8 cellular contexts compared by ENCODE assay signal in the genomic region with DNA sequence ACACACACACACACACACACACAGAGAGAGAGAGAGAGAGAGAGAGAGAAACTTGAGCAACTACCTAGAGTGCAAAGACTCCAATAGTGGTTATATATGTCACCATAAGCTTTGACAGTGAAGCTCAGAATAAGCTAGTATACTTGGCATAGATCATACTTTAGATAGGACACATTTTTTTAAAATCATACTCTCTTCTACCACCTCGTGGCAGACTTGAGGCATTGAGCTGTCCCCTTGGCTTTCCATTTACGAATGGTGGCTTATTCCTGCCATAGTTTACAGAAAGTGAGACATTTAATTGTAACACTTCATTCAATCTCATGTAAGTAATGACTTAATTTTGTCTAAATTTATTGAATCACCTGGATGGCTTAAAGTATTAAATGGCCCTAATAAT.
A peak's percentile ranks its signal among the peaks of the same experiment; 100 is the strongest.
DNase-seq lines count a peak whose midpoint lies in the region; ATAC-seq and TF ChIP-seq lines count a peak whose summit lies in the region.

No MANE protein-coding gene starts in this region.

- H3K27ac Mint-ChIP-seq in neural progenitor cell = no peak overlapping the region

- H3K9me3 ChIP-seq in IMR-90 (ENCODE audit: control insufficient read depth, insufficient read depth, low read length) (no peaks in the 10 kb centered on the region), neural progenitor cell (ENCODE audit: low read depth) (no peaks in the 10 kb centered on the region), uterus (no peaks in the 10 kb centered on the region)

- no peak overlapping the region for H3K27ac ChIP-seq in IMR-90 (ENCODE audit: insufficient read depth, low read length)
- H3K27ac ChIP-seq in neural progenitor cell = no peak overlapping the region
- no peak overlapping the region for H3K27ac ChIP-seq in uterus

- H3K9me3 Mint-ChIP-seq in neural progenitor cell = peaks cover 12% of the 10 kb centered on the region

- H4K91ac ChIP-seq in IMR-90 (ENCODE audit: insufficient read depth, low read depth, low read length) = no peak overlapping the region

- H3K18ac ChIP-seq in IMR-90 (ENCODE audit: low read depth, low read length) = no peak overlapping the region

- CTCF ChIA-PET in IMR-90 (lab: Yijun Ruan, JAX) = interaction anchor here (0.6 to 1.9 kb wide), 9 partner anchors 8 to 315 kb away, joined by 3 to 14 read pairs (median 3); partner anchors contain the start of gene EDNRB

- TF ChIP-seq CTCF in GM10266 (IDR thresholded peaks at IDR 0.05; ENCODE audit: control insufficient read depth, insufficient read depth, low read depth, missing control alignments) (peak; percentile 54), IMR-90 (conservative IDR thresholded peaks at IDR 0.05; ENCODE audit: low read depth, low read length) (peak; percentile 39), astrocyte of the spinal cord (IDR thresholded peaks at IDR 0.05; ENCODE audit: low read depth, low read length) (peak; percentile 35), neural progenitor cell (IDR thresholded peaks at IDR 0.05) (peak; percentile 33), uterus (IDR thresholded peaks at IDR 0.05) (no peak)

- H3K36me3 ChIP-seq in IMR-90 (ENCODE audit: control insufficient read depth, insufficient read depth, low read length) (no peaks in the 10 kb centered on the region), neural progenitor cell (no peaks in the 10 kb centered on the region), uterus (no peaks in the 10 kb centered on the region)

- no peak overlapping the region for H2BK15ac ChIP-seq in IMR-90 (ENCODE audit: low read depth, low read length)

- H3K4ac ChIP-seq in IMR-90 (ENCODE audit: low read depth, low read length) = no peak overlapping the region

- H2BK5ac ChIP-seq in IMR-90 (ENCODE audit: low read depth, low read length, poor library complexity, severe bottlenecking) = no peak overlapping the region

- H3K27me3 ChIP-seq in IMR-90 (ENCODE audit: control insufficient read depth, insufficient read depth, low read length) = no peaks in the 10 kb centered on the region; the same call in 1 of the 2 replicates
- H3K27me3 ChIP-seq in neural progenitor cell = no peaks in the 10 kb centered on the region
- H3K27me3 ChIP-seq in uterus = no peaks in the 10 kb centered on the region

- no peaks in the 10 kb centered on the region for H3K79me1 ChIP-seq in IMR-90 (ENCODE audit: low read depth in 1 of 2, low read length in 2 of 2)

- WGBS in IMR-90 (ENCODE audit: extremely low coverage in 2 of 2, insufficient read length in 1 of 2), 2 experiments = no CpG with 5 or more reads among the region's 2 CpGs

- H2AFZ ChIP-seq in IMR-90 (replicated peaks; ENCODE audit: low read length, poor library complexity) (no peak overlapping the region), neural progenitor cell (replicated peaks) (no peak overlapping the region)

- no peaks in the 10 kb centered on the region for H3K27me3 Mint-ChIP-seq in neural progenitor cell (ENCODE audit: insufficient read depth, low read depth)

- H2AK5ac ChIP-seq in IMR-90 (ENCODE audit: low read depth, low read length) = no peak overlapping the region

- no peak for TF ChIP-seq RAD21 in IMR-90 (IDR thresholded peaks at IDR 0.05; ENCODE audit: low read length)

- peak; percentile 85 for ATAC-seq in GM21390 (IDR thresholded peaks at IDR 0.05; ENCODE audit: unreplicated experiment)
- peak; percentile 85 for ATAC-seq in IMR-90 (ENCODE audit: low read depth)

- H3K23ac ChIP-seq in IMR-90 (ENCODE audit: low read depth, low read length) = no peak overlapping the region

- H3K4me3 ChIP-seq in IMR-90 (ENCODE audit: insufficient read depth, low read depth, low read length) (no peak overlapping the region), astrocyte of the spinal cord (ENCODE audit: low read depth, low read length) (no peak overlapping the region), neural progenitor cell (no peak overlapping the region), uterus (no peak overlapping the region)

- no peak overlapping the region for H2BK120ac ChIP-seq in IMR-90 (ENCODE audit: low read depth, low read length)

- no peak overlapping the region for H3K14ac ChIP-seq in IMR-90 (replicated peaks; ENCODE audit: low read depth, low read length)

- no peaks in the 10 kb centered on the region for H3K36me3 Mint-ChIP-seq in neural progenitor cell

- BruUV-seq in IMR-90 (replicated peaks; lab: Mats Ljungman, UMichigan) = no TSS peak

- dilution Hi-C loops in IMR-90 (cut with HindIII; ENCODE audit: low sequenced_read_pairs, unreplicated experiment) = no loop called here

- no peak overlapping the region for H2AK9ac ChIP-seq in IMR-90 (replicated peaks; ENCODE audit: low read depth, low read length, poor library complexity)

- TF ChIP-seq POLR2A in IMR-90 (IDR thresholded peaks at IDR 0.05; ENCODE audit: low read depth, low read length) (no peak), uterus (IDR thresholded peaks at IDR 0.05) (no peak)

- intact Hi-C loops in IMR-90 (cut with micrococcal nuclease) (loop anchor here (1.0 to 2.0 kb wide), 2 partner anchors 108 to 311 kb away; partner anchors contain the start of gene EDNRB), uterus (cut with DNase I; ENCODE audit: low total_unique reads) (no loop called here)

- in situ Hi-C loops in IMR-90 (cut with MboI; ENCODE audit: low sequenced_read_pairs) = no loop called here
- in situ Hi-C loops in astrocyte of the spinal cord (cut with HindIII; ENCODE audit: low sequenced_read_pairs) = no loop called here

- no peaks in the 10 kb centered on the region for H4K20me1 ChIP-seq in IMR-90 (ENCODE audit: insufficient read depth, low read length)
- no peaks in the 10 kb centered on the region for H4K20me1 ChIP-seq in neural progenitor cell (ENCODE audit: low read depth)

- H3K79me2 ChIP-seq in neural progenitor cell (ENCODE audit: low read depth) = no peaks in the 10 kb centered on the region

- no peak overlapping the region for H3K9ac ChIP-seq in IMR-90 (ENCODE audit: low read depth, low read length)
- no peak overlapping the region for H3K9ac ChIP-seq in neural progenitor cell

- no peak overlapping the region for H4K5ac ChIP-seq in IMR-90 (ENCODE audit: low read depth, low read length)

- no peak overlapping the region for H3K56ac ChIP-seq in IMR-90 (ENCODE audit: extremely low read depth, insufficient read depth, low read length)

- H3K4me1 Mint-ChIP-seq in neural progenitor cell = no peaks in the 10 kb centered on the region

- H3K4me3 Mint-ChIP-seq in neural progenitor cell = no peak overlapping the region

- no peak overlapping the region for H2BK20ac ChIP-seq in IMR-90 (ENCODE audit: low read depth, low read length)

- DNase-seq in GM10266 (ENCODE audit: extremely low spot score) (peak; percentile 21), IMR-90 (peak; percentile 34), astrocyte of the spinal cord (ENCODE audit: low read depth, low spot score) (peak; percentile 8), neural progenitor cell (ENCODE audit: low spot score) (no peak), uterus (no peak)
- no peak for DNase-seq in activated naive CD4-positive, alpha-beta T cell treated with Interleukin-2 at 50 U/mL for 16 hours
- DNase-seq in NK-92 treated with Interleukin-12 subunit alpha and Interleukin-12 subunit beta, amount 100 ng/mL, for 24 hours (lab: John Stamatoyannopoulos, UW) = no peak

- H3K4me2 ChIP-seq in IMR-90 (ENCODE audit: low read depth, low read length) (no peak overlapping the region), neural progenitor cell (no peak overlapping the region)

- POLR2A ChIA-PET in IMR-90 (lab: Charles Lee; ENCODE audit: unreplicated experiment) = no interaction called here

- H4K8ac ChIP-seq in IMR-90 (ENCODE audit: low read depth in 2 of 2, low read length in 2 of 2) = no peak overlapping the region

- no peaks in the 10 kb centered on the region for H3K4me1 ChIP-seq in IMR-90 (ENCODE audit: control insufficient read depth, insufficient read depth, low read length)
- no peaks in the 10 kb centered on the region for H3K4me1 ChIP-seq in neural progenitor cell
- no peaks in the 10 kb centered on the region for H3K4me1 ChIP-seq in uterus

- no peaks in the 10 kb centered on the region for H3F3A ChIP-seq in neural progenitor cell (ENCODE audit: low read depth)

- no peaks in the 10 kb centered on the region for H3K9me1 ChIP-seq in IMR-90 (ENCODE audit: insufficient read depth, low read length)

TF ChIP-seq in IMR-90, 13 proteins besides CTCF, POLR2A, EP300 and RAD21:
- TF ChIP-seq BHLHE40 (IDR thresholded peaks at IDR 0.05; ENCODE audit: low read depth, low read length) (no peak), SMC3 (IDR thresholded peaks at IDR 0.05; ENCODE audit: low read depth, low read length) (no peak), RCOR1 (IDR thresholded peaks at IDR 0.05; ENCODE audit: insufficient replicate concordance, low read length) (no peak), MXI1 (IDR thresholded peaks at IDR 0.05; ENCODE audit: borderline replicate concordance, low read depth, low read length) (no peak), ELK1 (IDR thresholded peaks at IDR 0.05; ENCODE audit: borderline replicate concordance, low read depth, low read length) (no peak), CEBPB (IDR thresholded peaks at IDR 0.05; ENCODE audit: low read depth, low read length) (no peak), USF2 (IDR thresholded peaks at IDR 0.05; ENCODE audit: low read depth, low read length) (no peak)

Comparison
In these comparisons a context has a peak if more than half of its experiments do, and no peak if none do; other contexts are left out.
1. DNase-seq: peak in GM10266 (single experiment), IMR-90 (single experiment) and astrocyte of the spinal cord (single experiment); none in neural progenitor cell (single experiment), activated naive CD4-positive, alpha-beta T cell treated with Interleukin-2 at 50 U/mL for 16 hours (single experiment), NK-92 treated with Interleukin-12 subunit alpha and Interleukin-12 subunit beta, amount 100 ng/mL, for 24 hours (single experiment) and uterus (0 of 2).
2. CTCF ChIP-seq: peak in GM10266 (single experiment), IMR-90 (single experiment), astrocyte of the spinal cord (single experiment) and neural progenitor cell (single experiment); none in uterus (0 of 4).